Comparison of ENCODE assay signal across 17 cellular contexts in the genomic region with DNA sequence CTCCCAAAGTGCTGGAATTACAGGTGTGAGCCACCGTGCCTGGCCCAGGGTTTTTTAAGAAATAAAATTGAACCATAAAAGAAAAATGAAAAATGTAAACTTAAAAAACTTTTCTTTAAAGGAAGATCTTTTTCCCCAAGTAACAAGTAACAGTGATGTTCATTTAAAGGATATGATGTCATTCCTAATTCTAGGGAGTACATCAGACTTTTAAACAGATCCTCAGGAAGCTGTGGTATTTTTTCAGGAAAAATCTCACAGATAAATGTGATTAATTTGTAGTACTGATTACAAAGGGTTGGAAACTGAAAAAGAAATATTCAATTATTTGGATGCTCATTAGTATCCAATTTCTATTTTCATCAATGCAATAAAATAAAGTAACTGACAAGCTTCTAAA. TPM values are rescaled to one million over a fixed set of nuclear protein-coding genes. Genes with fewer than 3 reads are reported as not detected.
DNase-seq lines count a peak whose midpoint lies in the region; ATAC-seq, FAIRE-seq and TF ChIP-seq lines count a peak whose summit lies in the region.
"Had no signal": no experiment of that assay in that cellular context is flagged by ENCODE, and none has a peak within 500 bp of the region (broad histone marks: within the 10 kb centered on the region; RNA-seq: fewer than 3 reads in every experiment).

No MANE protein-coding gene starts in this region.

- H3K79me2 ChIP-seq in PC-3 (ENCODE audit: low read length): no peaks in the 10 kb centered on the region
- no peaks in the 10 kb centered on the region for H3K79me2 ChIP-seq in endothelial cell of umbilical vein (ENCODE audit: control insufficient read depth, insufficient read depth, low read length)

- H3K36me3 ChIP-seq in PC-3 (ENCODE audit: low read depth, low read length) (peaks cover 28% of the 10 kb centered on the region), endothelial cell of umbilical vein (ENCODE audit: control insufficient read depth in 2 of 2, extremely low read depth in 1 of 2, insufficient read depth in 2 of 2, low read length in 2 of 2) (peaks cover 4 to 6% of the 10 kb centered on the region in 2 experiments), gastrocnemius medialis (peaks cover 0 to 34% of the 10 kb centered on the region in 2 donors)

- POLR2A ChIA-PET in PC-3 (lab: Charles Lee; ENCODE audit: unreplicated experiment) (no interaction called here), endothelial cell of umbilical vein (lab: Charles Lee) (no interaction called here)

- no peaks in the 10 kb centered on the region for H3K9me1 ChIP-seq in endothelial cell of umbilical vein (replicated peaks; ENCODE audit: control insufficient read depth, extremely low read depth, insufficient read depth, low read length)

- DNase-seq in D721Med (ENCODE audit: insufficient read length, low spot score) (no peak), PC-3 (no peak), endothelial cell of umbilical vein (ENCODE audit: low read depth, low spot score) (peak; percentile 29), gastrocnemius medialis (no peak), anterior cingulate cortex (lab: John Stamatoyannopoulos, UW) (no peak), hepatic stellate cell (ENCODE audit: low spot score) (no peak)
- DNase-seq: Caco-2; CD4-positive, CD25-positive, alpha-beta regulatory T cell; DMS153; GDM1; HFFc6 had no signal

- TF ChIP-seq POLR2A in endothelial cell of umbilical vein (IDR thresholded peaks at IDR 0.05; ENCODE audit: low read depth, low read length) (no peak), gastrocnemius medialis (IDR thresholded peaks at IDR 0.05) (no peak)

- no peak overlapping the region for H3K4me3 ChIP-seq in PC-3 (ENCODE audit: low read length)
- no peak overlapping the region for H3K4me3 ChIP-seq in endothelial cell of umbilical vein (replicated peaks in 1 of 3; ENCODE audit: insufficient read depth in 1 of 3, low read depth in 1 of 3, low read length in 3 of 3)
- no peak overlapping the region for H3K4me3 ChIP-seq in gastrocnemius medialis
- H3K4me3 ChIP-seq: BLaER1 treated with 17β-estradiol and CSF1 and Interleukin-3, amounts not matched to agents 10 nM and 100 nM; GM23338 had no signal

- H3K27ac ChIP-seq in PC-3 (ENCODE audit: low read length) (no peak overlapping the region), endothelial cell of umbilical vein (ENCODE audit: insufficient read depth, low read depth, low read length) (peak overlapping the region; percentile 85), gastrocnemius medialis (peak overlapping the region; percentile 12 to 38 (median 24))
- H3K27ac ChIP-seq: BLaER1 treated with 17β-estradiol and CSF1 and Interleukin-3, amounts not matched to agents 10 nM and 100 nM had no signal

- FAIRE-seq in D721Med (lab: Jason Lieb, UNC) (peak; percentile 6), endothelial cell of umbilical vein (lab: Jason Lieb, UNC) (peak; percentile 72)
- FAIRE-seq: GM12892, GM18507, H54 had no signal

- no peaks in the 10 kb centered on the region for H3K9me2 ChIP-seq in PC-3 (replicated peaks; ENCODE audit: low read length)

- H3K27me3 ChIP-seq in PC-3 (ENCODE audit: low read length) (no peaks in the 10 kb centered on the region), endothelial cell of umbilical vein (ENCODE audit: control insufficient read depth in 2 of 2, insufficient read depth in 2 of 2, low read length in 2 of 2) (no peaks in the 10 kb centered on the region), gastrocnemius medialis (no peaks in the 10 kb centered on the region)
- H3K27me3 ChIP-seq: BLaER1 treated with 17β-estradiol and CSF1 and Interleukin-3, amounts not matched to agents 10 nM and 100 nM had no signal

- BruUV-seq in PC-3 (replicated peaks; lab: Mats Ljungman, UMichigan) (no TSS peak), endothelial cell of umbilical vein (replicated peaks; lab: Mats Ljungman, UMichigan) (no TSS peak)

- H4K20me1 ChIP-seq in PC-3 (ENCODE audit: low read length): no peaks in the 10 kb centered on the region
- no peaks in the 10 kb centered on the region for H4K20me1 ChIP-seq in endothelial cell of umbilical vein (replicated peaks; ENCODE audit: control insufficient read depth, extremely low read depth, insufficient read depth, low read length)
- H4K20me1 ChIP-seq: BLaER1 treated with 17β-estradiol and CSF1 and Interleukin-3, amounts not matched to agents 10 nM and 100 nM had no signal

- H3K9ac ChIP-seq in PC-3 (ENCODE audit: low read length): no peak overlapping the region
- H3K9ac ChIP-seq in endothelial cell of umbilical vein (replicated peaks; ENCODE audit: extremely low read depth, insufficient read depth, low read length): peak overlapping the region; percentile 56
- H3K9ac ChIP-seq: BLaER1 treated with 17β-estradiol and CSF1 and Interleukin-3, amounts not matched to agents 10 nM and 100 nM had no signal

- H2AFZ ChIP-seq in PC-3 (ENCODE audit: low read length) (no peak overlapping the region), endothelial cell of umbilical vein (ENCODE audit: low read depth, low read length) (no peak overlapping the region)
- H2AFZ ChIP-seq: GM23338 had no signal

- intact Hi-C loops in PC-3 (cut with micrococcal nuclease) (loop anchor here (10.0 kb wide), 1 partner anchor 74 kb away; no protein-coding TSS in a partner anchor), endothelial cell of umbilical vein (cut with micrococcal nuclease) (loop anchor here (2.0 to 5.0 kb wide), 2 partner anchors 39 to 74 kb away; no protein-coding TSS in a partner anchor), gastrocnemius medialis (cut with DNase I; ENCODE audit: low total_unique reads) (no loop called here)

- TF ChIP-seq CTCF in D721Med (IDR thresholded peaks at IDR 0.05; ENCODE audit: insufficient read depth, missing control alignments) (no peak), PC-3 (conservative IDR thresholded peaks at IDR 0.05; ENCODE audit: low read depth, low read length) (no peak), endothelial cell of umbilical vein (IDR thresholded peaks at IDR 0.05; ENCODE audit: extremely low read depth in 1 of 2, insufficient read depth in 1 of 2, low read depth in 1 of 2, low read length in 2 of 2) (no peak), gastrocnemius medialis (IDR thresholded peaks at IDR 0.05 in 4 of 5, conservative IDR thresholded peaks at IDR 0.05 in 1 of 5) (no peak)

- H3K4me1 ChIP-seq in PC-3 (ENCODE audit: insufficient read depth, low read length) (peaks cover 23% of the 10 kb centered on the region), endothelial cell of umbilical vein (ENCODE audit: control insufficient read depth, extremely low read depth, insufficient read depth, low read length) (peaks cover 43% of the 10 kb centered on the region), gastrocnemius medialis (peaks cover 0 to 5% of the 10 kb centered on the region in 2 donors)
- H3K4me1 ChIP-seq: Caco-2 had no signal

- peak overlapping the region; percentile 35; the same call in 1 of the 2 replicates for H3K4me2 ChIP-seq in PC-3 (ENCODE audit: low read length)
- peak overlapping the region; percentile 72 for H3K4me2 ChIP-seq in endothelial cell of umbilical vein (ENCODE audit: insufficient read depth, low read length)
- H3K4me2 ChIP-seq: GM23338 had no signal

- ATAC-seq in PC-3 (no peak), gastrocnemius medialis (no peak), SK-N-SH treated with all-trans-retinoic acid at 6 μM for 48 hours (no peak)
- ATAC-seq: GM23338 had no signal

- dilution Hi-C loops in endothelial cell of umbilical vein (cut with MboI; ENCODE audit: extremely low pct_ligation_motif_present, low sequenced_read_pairs): no loop called here

- H3F3A ChIP-seq in PC-3 (ENCODE audit: low read length, unreplicated experiment): no peaks in the 10 kb centered on the region

- H3K9me3 ChIP-seq in PC-3 (ENCODE audit: low read length) (no peaks in the 10 kb centered on the region), endothelial cell of umbilical vein (replicated peaks; ENCODE audit: control insufficient read depth, insufficient read depth, low read length) (no peaks in the 10 kb centered on the region), gastrocnemius medialis (no peaks in the 10 kb centered on the region)
- H3K9me3 ChIP-seq: BLaER1 treated with 17β-estradiol and CSF1 and Interleukin-3, amounts not matched to agents 10 nM and 100 nM had no signal

- CTCF ChIA-PET in PC-3 (lab: Charles Lee): no interaction called here
- CTCF ChIA-PET in endothelial cell of umbilical vein (lab: Charles Lee): interaction anchor here (0.7 to 2.2 kb wide), 4 partner anchors 11 to 83 kb away, joined by 3 to 8 read pairs (median 4); no protein-coding TSS in a partner anchor

- in situ Hi-C loops in gastrocnemius medialis (cut with MboI; ENCODE audit: low sequenced_read_pairs in 4 of 4): no loop called here

TF ChIP-seq in endothelial cell of umbilical vein, 7 proteins besides CTCF, POLR2A, EP300 and RAD21 (continues in another document):
- no peak for TF ChIP-seq POLR2AphosphoS5 (IDR thresholded peaks at IDR 0.05; ENCODE audit: insufficient read depth, low read depth, low read length)
- TF ChIP-seq, protein P1, sequence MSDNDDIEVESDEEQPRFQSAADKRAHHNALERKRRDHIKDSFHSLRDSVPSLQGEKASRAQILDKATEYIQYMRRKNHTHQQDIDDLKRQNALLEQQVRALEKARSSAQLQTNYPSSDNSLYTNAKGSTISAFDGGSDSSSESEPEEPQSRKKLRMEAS (IDR thresholded peaks at IDR 0.05; ENCODE audit: insufficient read depth, insufficient read length): no peak
- TF ChIP-seq EZH2 (IDR thresholded peaks at IDR 0.05; ENCODE audit: borderline replicate concordance, low read depth, low read length, severe bottlenecking): no peak
- TF ChIP-seq MYC (IDR thresholded peaks at IDR 0.05; ENCODE audit: low read depth, low read length): no peak

TF ChIP-seq in SK-N-SH treated with all-trans-retinoic acid at 6 μM for 48 hours, 23 proteins besides CTCF, POLR2A, EP300 and RAD21:
- no peak for TF ChIP-seq ZNF70 (CRISPR knock-in tag; IDR thresholded peaks at IDR 0.05)

RNA-seq across cellular contexts. Expression of a gene that starts 14.6 kb away (rescaled TPM):
- total RNA-seq in PC-3 (2014; rRNA removed): 6.2 and 10.6 TPM in 2 replicates
- total RNA-seq in endothelial cell of umbilical vein: 8.7 and 11.1 TPM in 2 replicates
- polyA plus RNA-seq in endothelial cell of umbilical vein: 7.1 and 9.0 TPM in 2 replicates
- 9.3 and 10.5 TPM in 2 replicates for polyA plus RNA-seq in endothelial cell of umbilical vein (2011; cell fraction: cytosol; rRNA removed)
- 7.1 and 7.5 TPM in 2 replicates for polyA plus RNA-seq in endothelial cell of umbilical vein (2011; cell fraction: nucleus; rRNA removed)
- polyA plus RNA-seq in endothelial cell of umbilical vein (2012): 20.7 and 30.0 TPM in 2 replicates
- 6.8 and 8.1 TPM in 2 replicates for polyA minus RNA-seq in endothelial cell of umbilical vein
- 1.7 TPM for polyA minus RNA-seq in endothelial cell of umbilical vein (2011; cell fraction: cytosol; rRNA and poly(A)+ RNA removed)
- 5.1 and 6.9 TPM in 2 replicates for polyA minus RNA-seq in endothelial cell of umbilical vein (2011; cell fraction: nucleus; rRNA and poly(A)+ RNA removed)
- 1 to 10 TPM; 5.9 to 8.5 (median 8.0) TPM for total RNA-seq in gastrocnemius medialis
